14 cellular contexts compared by ENCODE assay signal in the genomic region with DNA sequence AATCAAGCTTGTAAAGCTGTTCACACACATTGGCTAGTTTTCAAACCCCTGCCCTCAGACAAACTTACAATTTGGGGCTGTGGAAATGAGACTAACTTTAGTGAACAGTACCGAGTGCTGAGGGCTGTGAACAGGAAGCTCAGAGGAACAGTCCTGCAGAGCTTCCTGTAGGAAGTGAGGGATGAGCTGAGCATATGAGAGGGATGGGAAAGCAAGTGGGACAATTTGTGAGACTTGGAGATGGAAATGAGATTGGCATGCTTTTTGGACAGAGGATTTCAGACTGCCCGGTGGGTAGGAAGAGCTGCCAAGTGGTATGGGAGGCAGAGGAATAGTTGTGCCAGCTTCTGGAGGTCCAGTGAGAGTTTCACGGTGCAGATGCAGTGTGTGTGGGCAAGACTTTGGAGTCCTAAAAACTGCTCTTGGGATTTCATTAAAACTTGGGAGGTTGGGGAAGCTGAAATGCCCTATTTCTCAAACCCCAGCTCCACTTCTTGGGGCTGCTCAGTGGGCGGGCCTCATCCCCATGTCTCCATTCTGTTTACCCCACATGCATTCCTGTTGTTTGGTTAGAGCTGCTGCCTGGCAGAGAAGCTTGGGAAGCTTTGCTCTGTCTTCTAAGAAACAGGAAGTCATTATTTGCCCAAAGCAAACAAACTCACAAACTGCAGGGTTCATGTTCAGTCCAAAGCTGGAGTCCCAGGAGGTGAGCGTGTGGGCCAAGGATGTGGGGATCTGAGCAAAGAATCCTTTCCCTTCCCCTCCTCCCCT.
DNase-seq lines count a peak whose midpoint lies in the region; ATAC-seq, FAIRE-seq and TF ChIP-seq lines count a peak whose summit lies in the region.
"Had no signal": no experiment of that assay in that cellular context is flagged by ENCODE, and none has a peak within 500 bp of the region (broad histone marks: within the 10 kb centered on the region; RNA-seq: fewer than 3 reads in every experiment).

No MANE protein-coding gene starts in this region.

- no peak overlapping the region for H3K4me3 Mint-ChIP-seq in astrocyte (ENCODE audit: unreplicated experiment)
- H3K4me3 Mint-ChIP-seq: activated T-cell treated with anti-CD3 and anti-CD28 coated beads, Interleukin-2, amount 50 U/mL, for 24 hours; naive thymus-derived CD4-positive, alpha-beta T cell had no signal

- TF ChIP-seq CTCF in astrocyte (IDR thresholded peaks at IDR 0.05; ENCODE audit: insufficient read depth, low read depth, low read length) = no peak

- DNase-seq in Right ventricle myocardium inferior (ENCODE audit: missing footprints) (no peak), cardiac septum (ENCODE audit: low spot score) (no peak), astrocyte (ENCODE audit: low read depth) (peak; percentile 23), iris pigment epithelial cell (ENCODE audit: low read depth) (peak; percentile 51), NCI-H1694 treated with DMSO at 0.1 percent for 48 hours (lab: John Stamatoyannopoulos, UW) (no peak), putamen (ENCODE audit: low spot score) (no peak), NCI-H82 (lab: John Stamatoyannopoulos, UW) (no peak)
- DNase-seq in activated naive CD4-positive, alpha-beta T cell treated with Interleukin-2 at 50 U/mL for 16 hours = no peak
- DNase-seq: activated T-cell treated with anti-CD3 and anti-CD28 coated beads, Interleukin-2, amount 50 U/mL, for 24 hours; cerebellar nuclear complex; naive thymus-derived CD4-positive, alpha-beta T cell; stimulated activated CD4-positive, alpha-beta T cell treated with anti-CD3 and anti-CD28 coated beads, Interleukin-2, amount 100 ng/mL, for 24 hours; T1000 had no signal

- no peak overlapping the region for H3K27ac Mint-ChIP-seq in astrocyte (ENCODE audit: unreplicated experiment)
- H3K27ac Mint-ChIP-seq: activated T-cell treated with anti-CD3 and anti-CD28 coated beads, Interleukin-2, amount 50 U/mL, for 24 hours; naive thymus-derived CD4-positive, alpha-beta T cell had no signal

- H2AFZ ChIP-seq in astrocyte (ENCODE audit: low read depth, low read length) = peak overlapping the region; percentile 12

- no peaks in the 10 kb centered on the region for H3K79me2 ChIP-seq in astrocyte (ENCODE audit: insufficient read depth, low read length)

- no peaks in the 10 kb centered on the region for H3K9me3 ChIP-seq in astrocyte (ENCODE audit: insufficient read depth, low read depth, low read length)

- H3K27ac ChIP-seq in astrocyte (ENCODE audit: low read depth, low read length) = no peak overlapping the region

- peak; percentile 62 for ATAC-seq in Right ventricle myocardium inferior
- ATAC-seq: GM12878; naive thymus-derived CD4-positive, alpha-beta T cell had no signal

- no peak overlapping the region for H3K4me2 ChIP-seq in astrocyte (ENCODE audit: low read length)

- H3K36me3 ChIP-seq in astrocyte (ENCODE audit: insufficient read depth, low read length) = no peaks in the 10 kb centered on the region

- no peaks in the 10 kb centered on the region for H3K36me3 Mint-ChIP-seq in astrocyte (ENCODE audit: low read depth, unreplicated experiment)
- H3K36me3 Mint-ChIP-seq: naive thymus-derived CD4-positive, alpha-beta T cell had no signal

- no peaks in the 10 kb centered on the region for H4K20me1 ChIP-seq in astrocyte (ENCODE audit: insufficient read depth, low read length)

- no peak for FAIRE-seq in astrocyte (lab: Jason Lieb, UNC)
- FAIRE-seq: GM12878 had no signal

- H3K4me1 Mint-ChIP-seq in astrocyte (ENCODE audit: low read depth, unreplicated experiment) = peaks cover 14% of the 10 kb centered on the region

- no peak overlapping the region for H3K4me3 ChIP-seq in astrocyte (ENCODE audit: insufficient read depth, low read depth, low read length)
- H3K4me3 ChIP-seq: GM12878 had no signal

- no peak overlapping the region for H3K9ac ChIP-seq in astrocyte (ENCODE audit: low read length)

- peaks cover 6% of the 10 kb centered on the region for H3K9me3 Mint-ChIP-seq in astrocyte (ENCODE audit: unreplicated experiment)
- H3K9me3 Mint-ChIP-seq: activated T-cell treated with anti-CD3 and anti-CD28 coated beads, Interleukin-2, amount 50 U/mL, for 24 hours; naive thymus-derived CD4-positive, alpha-beta T cell had no signal

- H3K27me3 ChIP-seq in astrocyte (ENCODE audit: insufficient read depth, low read length) = no peaks in the 10 kb centered on the region

- intact Hi-C loops in Right ventricle myocardium inferior (cut with DNase I) (no loop called here), cardiac septum (cut with DNase I) (no loop called here)

- no peaks in the 10 kb centered on the region for H3K4me1 ChIP-seq in astrocyte (ENCODE audit: insufficient read depth, low read length)

- H3K27me3 Mint-ChIP-seq in astrocyte (ENCODE audit: low read depth, unreplicated experiment) = peaks cover 2% of the 10 kb centered on the region

Comparison
In these comparisons a context has a peak if more than half of its experiments do, and no peak if none do; other contexts are left out.
1. DNase-seq: peak in astrocyte (single experiment) and iris pigment epithelial cell (single experiment); none in Right ventricle myocardium inferior (single experiment), cardiac septum (single experiment), NCI-H1694 treated with DMSO at 0.1 percent for 48 hours (single experiment), activated naive CD4-positive, alpha-beta T cell treated with Interleukin-2 at 50 U/mL for 16 hours (single experiment), putamen (single experiment) and NCI-H82 (single experiment).